In the genomic region with DNA sequence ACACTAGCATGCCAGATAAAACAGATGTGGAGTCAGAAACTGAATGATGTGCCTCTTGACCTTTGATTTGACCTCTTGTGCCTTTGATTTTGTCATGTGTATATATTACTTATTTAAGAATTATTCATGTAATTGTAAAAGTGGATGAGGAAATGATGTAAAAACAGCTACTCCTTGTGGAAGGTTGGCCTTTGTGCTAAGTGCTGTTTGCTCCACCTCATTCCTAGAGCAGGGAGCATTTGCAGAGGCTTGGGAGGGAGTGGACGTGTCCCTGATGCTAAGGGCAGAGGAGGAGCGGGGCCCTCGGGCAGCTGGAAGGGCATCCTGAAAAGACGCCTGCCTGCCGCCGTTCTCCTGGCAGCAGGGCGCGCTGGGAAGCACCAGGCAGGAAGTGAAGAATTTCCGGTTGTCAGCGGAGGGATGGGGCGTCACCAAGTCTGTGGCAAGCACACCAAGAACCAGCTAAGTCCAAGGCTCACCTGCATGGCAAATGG, we compare ENCODE assay signal across 8 cellular contexts.
DNase-seq lines count a peak whose midpoint lies in the region; ATAC-seq and TF ChIP-seq lines count a peak whose summit lies in the region.

No MANE protein-coding gene starts in this region.

- in situ Hi-C loops in astrocyte of the spinal cord (cut with HindIII; ENCODE audit: low sequenced_read_pairs) = no loop called here

- H3K9me3 Mint-ChIP-seq in natural killer cell = no peaks in the 10 kb centered on the region

- H3K4me3 ChIP-seq in AG10803 (ENCODE audit: low read length) = no peak overlapping the region; the same call in 1 of the 2 replicates
- no peak overlapping the region for H3K4me3 ChIP-seq in astrocyte of the spinal cord (ENCODE audit: low read depth, low read length)

- TF ChIP-seq CTCF in AG10803 (conservative IDR thresholded peaks at IDR 0.05; ENCODE audit: low read length) = peak; percentile 38
- no peak for TF ChIP-seq CTCF in astrocyte of the spinal cord (IDR thresholded peaks at IDR 0.05; ENCODE audit: low read depth, low read length)
- no peak for TF ChIP-seq CTCF in natural killer cell (IDR thresholded peaks at IDR 0.05)

- intact Hi-C loops in natural killer cell (cut with micrococcal nuclease) = no loop called here

- H3K36me3 Mint-ChIP-seq in natural killer cell = no peaks in the 10 kb centered on the region

- peak; percentile 92 for DNase-seq in AG10803 (ENCODE audit: low read depth)
- peak; percentile 52 for DNase-seq in LHCN-M2 (ENCODE audit: low read depth)
- DNase-seq in astrocyte of the spinal cord (ENCODE audit: low read depth, low spot score) = peak; percentile 22
- no peak for DNase-seq in natural killer cell
- DNase-seq in globus pallidus (ENCODE audit: low spot score) = no peak
- no peak for DNase-seq in DMS 273 (lab: John Stamatoyannopoulos, UW; ENCODE audit: unreplicated experiment)
- no peak for DNase-seq in medulla oblongata (ENCODE audit: extremely low spot score)

- H3K4me1 Mint-ChIP-seq in natural killer cell = peaks cover 20 to 35% of the 10 kb centered on the region in 2 donors

- peak in 1 of 3 donors; percentile 39 for ATAC-seq in natural killer cell
- no peak for ATAC-seq in GM21367 (IDR thresholded peaks at IDR 0.05; ENCODE audit: unreplicated experiment)

- H3K4me3 Mint-ChIP-seq in natural killer cell = peak overlapping the region; percentile 71

- no peaks in the 10 kb centered on the region for H3K27me3 Mint-ChIP-seq in natural killer cell (ENCODE audit: low read depth in 2 of 2)

- H3K27ac Mint-ChIP-seq in natural killer cell = peak overlapping the region in 1 of 2 donors; percentile 49

Comparison
In these comparisons a context has a peak if more than half of its experiments do, and no peak if none do; other contexts are left out.
1. DNase-seq: peak in AG10803 (single experiment), LHCN-M2 (single experiment) and astrocyte of the spinal cord (single experiment); none in natural killer cell (single experiment), globus pallidus (single experiment), DMS 273 (single experiment) and medulla oblongata (single experiment).